Comparison of ENCODE assay signal across 8 cellular contexts in genomic region chr11:5683636-5684387, GRCh38. TPM values are rescaled to one million over a fixed set of nuclear protein-coding genes. Genes with fewer than 3 reads are reported as not detected.
DNase-seq lines count a peak whose midpoint lies in the region; ATAC-seq, FAIRE-seq and TF ChIP-seq lines count a peak whose summit lies in the region.
"Not testable (repeated sequence)": the region's sequence is repeated elsewhere in the genome, so short reads cannot be mapped to it uniquely, and the experiment has no call there.
"Had no signal": no experiment of that assay in that cellular context is flagged by ENCODE, and none has a peak within 500 bp of the region (broad histone marks: within the 10 kb centered on the region; RNA-seq: fewer than 3 reads in every experiment).

No MANE protein-coding gene starts in this region.

- peak overlapping the region; percentile 89 to 97 (median 94) for H3K4me3 Mint-ChIP-seq in naive thymus-derived CD8-positive, alpha-beta T cell

- H3F3A ChIP-seq in PC-3 (ENCODE audit: low read length, unreplicated experiment) = not testable (repeated sequence)

- BruUV-seq in PC-3 (replicated peaks; lab: Mats Ljungman, UMichigan) = TSS peak; percentile 96

- not testable (repeated sequence) for FAIRE-seq in bronchial epithelial cell (lab: Jason Lieb, UNC)

- H2AFZ ChIP-seq in PC-3 (ENCODE audit: low read length) = peak overlapping the region; percentile 86; the same call in 1 of the 2 replicates

- TF ChIP-seq CTCF in PC-3 (conservative IDR thresholded peaks at IDR 0.05; ENCODE audit: low read depth, low read length); bronchial epithelial cell (IDR thresholded peaks at IDR 0.05; ENCODE audit: insufficient read depth, low read length, severe bottlenecking); cardiac muscle cell (IDR thresholded peaks at IDR 0.05; ENCODE audit: low read depth, low read length): not testable (repeated sequence)

- H3K9me2 ChIP-seq in PC-3 (replicated peaks; ENCODE audit: low read length) = not testable (repeated sequence)

- H3K4me3 ChIP-seq in PC-3 (ENCODE audit: low read length) = peak overlapping the region; percentile 75
- H3K4me3 ChIP-seq in bronchial epithelial cell (ENCODE audit: low read depth, low read length) = peak overlapping the region; percentile 35
- H3K4me3 ChIP-seq in cardiac muscle cell = peak overlapping the region; percentile 30

- intact Hi-C loops in PC-3 (cut with micrococcal nuclease) = loop anchor here (1.0 to 2.0 kb wide), 3 partner anchors 63 to 125 kb away; partner anchors contain the start of gene OR52N2

- H3K27me3 Mint-ChIP-seq in naive thymus-derived CD8-positive, alpha-beta T cell = not testable (repeated sequence)

- H3K4me2 ChIP-seq in PC-3 (ENCODE audit: low read length) = peak overlapping the region; percentile 93

- H3K27me3 ChIP-seq in PC-3 (ENCODE audit: low read length); bronchial epithelial cell (ENCODE audit: control insufficient read depth, insufficient read depth, low read length); cardiac muscle cell: not testable (repeated sequence)

- not testable (repeated sequence) for H3K36me3 ChIP-seq in PC-3 (ENCODE audit: low read depth, low read length); bronchial epithelial cell (ENCODE audit: control insufficient read depth, insufficient read depth, low read length); cardiac muscle cell

- H3K4me1 ChIP-seq in PC-3 (ENCODE audit: insufficient read depth, low read length); cardiac muscle cell (ENCODE audit: low read depth): not testable (repeated sequence)

- H3K9me3 ChIP-seq in PC-3 (ENCODE audit: low read length); cardiac muscle cell (ENCODE audit: low read depth): not testable (repeated sequence)

- H3K36me3 Mint-ChIP-seq in naive thymus-derived CD8-positive, alpha-beta T cell = peaks cover 9 to 26% (median 11%) of the 10 kb centered on the region in 3 donors

- H4K20me1 ChIP-seq in PC-3 (ENCODE audit: low read length) = not testable (repeated sequence)

- H3K27ac Mint-ChIP-seq in naive thymus-derived CD8-positive, alpha-beta T cell = peak overlapping the region; percentile 67 to 98 (median 96)

- peak overlapping the region; percentile 72 for H3K9ac ChIP-seq in PC-3 (ENCODE audit: low read length)

- CTCF ChIA-PET in PC-3 (lab: Charles Lee) = interaction anchor here (1.0 kb wide), 1 partner anchor 84 kb away, joined by 3 read pairs; no protein-coding TSS in a partner anchor

- ATAC-seq in GM18909 (IDR thresholded peaks at IDR 0.05; ENCODE audit: poor library complexity, unreplicated experiment) (peak; percentile 1), PC-3 (peak; percentile 2)
- peak in 1 of 2 donors; percentile 9 for ATAC-seq in naive thymus-derived CD8-positive, alpha-beta T cell

- POLR2A ChIA-PET in PC-3 (lab: Charles Lee; ENCODE audit: unreplicated experiment) = interaction anchor here (0.6 to 0.7 kb wide), 2 partner anchors 62 to 63 kb away, joined by 3 read pairs; no protein-coding TSS in a partner anchor
- POLR2A ChIA-PET in naive thymus-derived CD8-positive, alpha-beta T cell (lab: Charles Lee) = interaction anchor here (0.6 to 1.5 kb wide), 8 partner anchors 9 to 59 kb away, joined by 3 to 4 read pairs (median 3); partner anchors contain the start of gene TRIM34

- peaks cover 12% of the 10 kb centered on the region for H3K79me2 ChIP-seq in PC-3 (ENCODE audit: low read length)

- peak overlapping the region; percentile 93 for H3K27ac ChIP-seq in PC-3 (ENCODE audit: low read length)
- H3K27ac ChIP-seq in cardiac muscle cell = peak overlapping the region; percentile 99

- H3K4me1 Mint-ChIP-seq in naive thymus-derived CD8-positive, alpha-beta T cell = peaks cover 21 to 76% (median 64%) of the 10 kb centered on the region in 4 donors

- H3K9me3 Mint-ChIP-seq in naive thymus-derived CD8-positive, alpha-beta T cell = not testable (repeated sequence)

- not testable (repeated sequence) for DNase-seq in PC-3; bronchial epithelial cell (ENCODE audit: low read depth); cardiac muscle cell (ENCODE audit: low read depth in 1 of 2, low spot score in 1 of 2)
- peak; percentile 27 for DNase-seq in activated T-cell treated with anti-CD3 and anti-CD28 coated beads for 4 hours
- peak in 6 of 10 donors; percentile 7 to 46 (median 30) for DNase-seq in naive thymus-derived CD8-positive, alpha-beta T cell
- peak; percentile 41 for DNase-seq in stimulated activated CD4-positive, alpha-beta T cell treated with anti-CD3 and anti-CD28 coated beads, Interleukin-4, amount 100 ng/mL, for 24 hours

RNA-seq across cellular contexts. Expression of gene TRIM5, which starts 1.1 kb away (rescaled TPM):
- 16.1 and 18.6 TPM in 2 replicates for total RNA-seq in PC-3 (2014; rRNA removed)
- 24.8 and 32.9 TPM in 2 replicates for total RNA-seq in bronchial epithelial cell
- total RNA-seq in cardiac muscle cell = 13.4 and 18.0 TPM in 2 replicates
- polyA plus RNA-seq in cardiac muscle cell = 12.6 and 19.9 TPM in 2 replicates
- 10 to 100 TPM; 39.4 to 41.8 TPM for total RNA-seq in naive thymus-derived CD8-positive, alpha-beta T cell
- polyA plus RNA-seq in naive thymus-derived CD8-positive, alpha-beta T cell = 10 to 100 TPM in 1 of 3 donors, 1 to 10 TPM in 2; 9.6 to 10.4 (median 9.9) TPM

RNA-seq across cellular contexts. Expression of gene TRIM22, which starts 5.8 kb away (rescaled TPM):
- total RNA-seq in PC-3 (2014; rRNA removed) (not detected in 2 replicates), bronchial epithelial cell (11.1 and 28.3 TPM in 2 replicates), cardiac muscle cell (0.07 TPM in 1 of 2 replicates, not detected in the other)
- polyA plus RNA-seq in cardiac muscle cell = 0.32 and 1.3 TPM in 2 replicates
- total RNA-seq in naive thymus-derived CD8-positive, alpha-beta T cell = 100 to 1,000 TPM; 242 to 243 TPM
- 100 to 1,000 TPM; 108 to 143 (median 114) TPM for polyA plus RNA-seq in naive thymus-derived CD8-positive, alpha-beta T cell

RNA-seq across cellular contexts. Expression of gene OR56B1, which starts 52.4 kb away (rescaled TPM):
- not detected in 2 replicates for total RNA-seq in PC-3 (2014; rRNA removed)
- not detected in 2 replicates for total RNA-seq in bronchial epithelial cell
- total RNA-seq in cardiac muscle cell = not detected in 2 replicates
- not detected in 2 replicates for polyA plus RNA-seq in cardiac muscle cell
- total RNA-seq in naive thymus-derived CD8-positive, alpha-beta T cell = under 1 TPM; 0.36 to 0.42 TPM
- polyA plus RNA-seq in naive thymus-derived CD8-positive, alpha-beta T cell = not detected
- total RNA-seq: lung microvascular endothelial cell had no signal

RNA-seq across cellular contexts. Expression of gene TRIM34, which starts 59.0 kb away (rescaled TPM):
- total RNA-seq in PC-3 (2014; rRNA removed) (1.3 and 1.6 TPM in 2 replicates), bronchial epithelial cell (2.9 and 5.8 TPM in 2 replicates), cardiac muscle cell (0.81 and 2.4 TPM in 2 replicates)
- 1.6 and 2.4 TPM in 2 replicates for polyA plus RNA-seq in cardiac muscle cell
- total RNA-seq in naive thymus-derived CD8-positive, alpha-beta T cell = 10 to 100 TPM; 12.5 to 12.6 TPM
- polyA plus RNA-seq in naive thymus-derived CD8-positive, alpha-beta T cell = 10 to 100 TPM; 10.8 to 13.1 (median 12.1) TPM
